In genomic region chr11:74611369-74611861, GRCh38 we compare ENCODE assay signal across 8 cellular contexts. TPM values are rescaled to one million over a fixed set of nuclear protein-coding genes. Genes with fewer than 3 reads are reported as not detected.
DNase-seq lines count a peak whose midpoint lies in the region; ATAC-seq, FAIRE-seq and TF ChIP-seq lines count a peak whose summit lies in the region.

No MANE protein-coding gene starts in this region.

- H3K27me3 ChIP-seq in brain microvascular endothelial cell (replicated peaks) (no peaks in the 10 kb centered on the region), HepG2 (ENCODE audit: control insufficient read depth in 1 of 2, insufficient read depth in 2 of 2, low read length in 2 of 2) (no peaks in the 10 kb centered on the region; a peak in 1 of 5 replicates)
- no peaks in the 10 kb centered on the region for H3K27me3 ChIP-seq in effector memory CD4-positive, alpha-beta T cell (replicated peaks; ENCODE audit: control insufficient read depth, insufficient read depth, low read length, poor library complexity, severe bottlenecking)

- TF ChIP-seq EP300 in HepG2 (IDR thresholded peaks at IDR 0.05; ENCODE audit: low read depth in 2 of 2, low read length in 2 of 2) (no peak), HepG2 (CRISPR knock-in tag; IDR thresholded peaks at IDR 0.05; ENCODE audit: borderline replicate concordance) (no peak)

- TF ChIP-seq CTCF in LNCAP (IDR thresholded peaks at IDR 0.05) (peak; percentile 68), brain microvascular endothelial cell (IDR thresholded peaks at IDR 0.05; ENCODE audit: low read depth, low read length, missing control alignments) (peak; percentile 37), HepG2 (CRISPR knock-in tag; IDR thresholded peaks at IDR 0.05) (peak; percentile 52)

- H3K9ac ChIP-seq in HepG2 (ENCODE audit: insufficient read depth, low read depth, low read length) = no peak overlapping the region

- no peak overlapping the region for H2AFZ ChIP-seq in HepG2 (ENCODE audit: low read length)

- in situ Hi-C loops in brain microvascular endothelial cell (cut with HindIII; ENCODE audit: low pct_ligation_motif_present, low sequenced_read_pairs) (loop anchor here (25.0 kb wide), 1 partner anchor 126 kb away; the partner anchor contains the start of genes CHRDL2 and RNF169), HepG2 (cut with HindIII; ENCODE audit: extremely low pct_ligation_motif_present, low pct_unique_long_range_greater_than_20kb) (loop anchor here (10.0 kb wide), 1 partner anchor 263 kb away; no protein-coding TSS in a partner anchor)

- H3K4me2 ChIP-seq in HepG2 (ENCODE audit: low read depth, low read length) = no peak overlapping the region

- ATAC-seq in HepG2 (no peak), HG02623 (IDR thresholded peaks at IDR 0.05; ENCODE audit: unreplicated experiment) (no peak)

- intact Hi-C loops in HepG2 (cut with micrococcal nuclease; ENCODE audit: unreplicated experiment) = loop anchor here (10.0 kb wide), 1 partner anchor 133 kb away; the partner anchor contains the start of gene RNF169

- H3K4me1 ChIP-seq in HepG2 (ENCODE audit: insufficient read depth, low read length) = peaks cover 19% of the 10 kb centered on the region
- no peaks in the 10 kb centered on the region for H3K4me1 ChIP-seq in effector memory CD4-positive, alpha-beta T cell (ENCODE audit: control insufficient read depth, insufficient read depth, low read length, poor library complexity, severe bottlenecking)

- TF ChIP-seq POLR2A in HepG2 (IDR thresholded peaks at IDR 0.05; ENCODE audit: insufficient read depth in 1 of 2, low read depth in 2 of 2, low read length in 2 of 2) = no peak

- H3K9me3 ChIP-seq in HepG2 (ENCODE audit: low read length) = no peaks in the 10 kb centered on the region
- no peaks in the 10 kb centered on the region for H3K9me3 ChIP-seq in effector memory CD4-positive, alpha-beta T cell (ENCODE audit: control insufficient read depth, low read length)

- WGBS in HepG2 (ENCODE audit: low lambda C conversion rate) = 94% methylated on average over 2 of the region's 2 CpGs

- H3K36me3 ChIP-seq in brain microvascular endothelial cell (replicated peaks) (peaks cover 10% of the 10 kb centered on the region), HepG2 (replicated peaks in 1 of 2; ENCODE audit: control insufficient read depth in 1 of 2, insufficient read depth in 2 of 2, low read length in 2 of 2) (peaks cover 0 to 14% of the 10 kb centered on the region in 2 experiments)
- H3K36me3 ChIP-seq in effector memory CD4-positive, alpha-beta T cell (ENCODE audit: control insufficient read depth, insufficient read depth, low read length) = peaks cover 24% of the 10 kb centered on the region

- DNase-seq in COR-L47 (lab: John Stamatoyannopoulos, UW) (peak; percentile 9), brain microvascular endothelial cell (no peak), HepG2 (ENCODE audit: low spot score) (peak; percentile 36), NCI-H2029 treated with DMSO at 0.1 percent for 48 hours (lab: John Stamatoyannopoulos, UW) (no peak)
- no peak for DNase-seq in stimulated activated CD4-positive, alpha-beta T cell treated with anti-CD3 and anti-CD28 coated beads, Interleukin-4, amount 100 ng/mL, for 24 hours
- DNase-seq in effector memory CD4-positive, alpha-beta T cell = no peak

- H3K27ac ChIP-seq in brain microvascular endothelial cell = peak overlapping the region; percentile 30
- H3K27ac ChIP-seq in HepG2 (ENCODE audit: extremely low read length, insufficient read depth, low read length) = no peak overlapping the region
- H3K27ac ChIP-seq in effector memory CD4-positive, alpha-beta T cell (ENCODE audit: insufficient read depth, low read length, poor library complexity, severe bottlenecking) = no peak overlapping the region

- POLR2A ChIA-PET in HepG2 (lab: Yijun Ruan, JAX) = no interaction called here

- CTCF ChIA-PET in HepG2 (lab: Yijun Ruan, JAX; ENCODE audit: low intra/inter-chr PET ratio, low total read pairs) = interaction anchor here (0.9 to 1.5 kb wide), 3 partner anchors 115 to 259 kb away, joined by 3 to 10 read pairs (median 6); no protein-coding TSS in a partner anchor

- H4K20me1 ChIP-seq in HepG2 (ENCODE audit: insufficient read depth, low read length) = no peaks in the 10 kb centered on the region; the same call in 1 of the 2 replicates

- H3K79me2 ChIP-seq in HepG2 (ENCODE audit: insufficient read depth, low read length) = no peaks in the 10 kb centered on the region

- BruUV-seq in HepG2 (replicated peaks; lab: Mats Ljungman, UMichigan) = no TSS peak

- no peak for TF ChIP-seq RAD21 in HepG2 (CRISPR knock-in tag; IDR thresholded peaks at IDR 0.05)

- no peak overlapping the region for H3K4me3 ChIP-seq in brain microvascular endothelial cell (ENCODE audit: low read depth, low read length)
- H3K4me3 ChIP-seq in HepG2 (replicated peaks in 1 of 3; ENCODE audit: insufficient read depth in 1 of 3, low read depth in 2 of 3, low read length in 3 of 3) = no peak overlapping the region
- H3K4me3 ChIP-seq in effector memory CD4-positive, alpha-beta T cell (ENCODE audit: insufficient read depth, low read depth, low read length, poor library complexity, severe bottlenecking) = no peak overlapping the region

- peak; percentile 75 for FAIRE-seq in HepG2 (lab: Jason Lieb, UNC)

TF ChIP-seq in HepG2, 621 proteins besides CTCF, POLR2A, EP300 and RAD21:
- TF ChIP-seq SOX5 (CRISPR knock-in tag; IDR thresholded peaks at IDR 0.05; ENCODE audit: borderline replicate concordance) = no peak
- TF ChIP-seq SMC3 (IDR thresholded peaks at IDR 0.05; ENCODE audit: low read length) = peak; percentile 25; the same call in 1 of the 2 replicates
- TF ChIP-seq STAG1 (CRISPR knock-in tag; IDR thresholded peaks at IDR 0.05) = peak; percentile 37; the same call in 1 of the 2 replicates
- 0 out of 2 replicates have a peak, but pooled peaks have one; percentile 20 for TF ChIP-seq ARID3A (IDR thresholded peaks at IDR 0.05; ENCODE audit: low read depth, low read length)

RNA-seq across cellular contexts. Expression of gene POLD3, which starts 19.0 kb away (rescaled TPM):
- 18.9 and 23.7 TPM in 2 replicates for total RNA-seq in HepG2 (2016; rRNA removed; fragmentation: Illumina TruSeq; extraction: Trizol)
- total RNA-seq in HepG2 (2016; cell fraction: cytosol; rRNA removed; fragmentation: Illumina TruSeq; extraction: Trizol; ENCODE audit: low read depth) = 4.0 and 4.8 TPM in 2 replicates
- 18.2 and 21.5 TPM in 2 replicates for total RNA-seq in HepG2 (2016; cell fraction: insoluble cytoplasmic fraction; rRNA removed; fragmentation: Illumina TruSeq; extraction: Trizol)
- total RNA-seq in HepG2 (2016; cell fraction: membrane; rRNA removed; fragmentation: Illumina TruSeq; extraction: Trizol) = 8.3 and 9.4 TPM in 2 replicates
- 18.8 and 20.7 TPM in 2 replicates for total RNA-seq in HepG2 (2016; cell fraction: nucleus; rRNA removed; fragmentation: Illumina TruSeq; extraction: Trizol)
- 5.1 and 6.3 TPM in 2 replicates for polyA plus RNA-seq in HepG2 (2011; rRNA removed)
- 2.7 and 2.9 TPM in 2 replicates for polyA plus RNA-seq in HepG2 (2011; cell fraction: cytosol; rRNA removed)
- polyA plus RNA-seq in HepG2 (2011; cell fraction: nucleus; rRNA removed) = 4.1 and 4.3 TPM in 2 replicates
- polyA plus RNA-seq in HepG2 (2012) = 3.5 and 5.9 TPM in 2 replicates
- polyA plus RNA-seq in HepG2 (2016; cell fraction: cytosol; fragmentation: Illumina TruSeq; extraction: Trizol; ENCODE audit: low read depth) = 1.4 and 1.8 TPM in 2 replicates
- 18.6 and 19.5 TPM in 2 replicates for polyA plus RNA-seq in HepG2 (2016; cell fraction: insoluble cytoplasmic fraction; fragmentation: Illumina TruSeq; extraction: Trizol; ENCODE audit: low read depth)
- polyA plus RNA-seq in HepG2 (2016; cell fraction: membrane; fragmentation: Illumina TruSeq; extraction: Trizol; ENCODE audit: low read depth) = 3.6 and 4.0 TPM in 2 replicates
- polyA plus RNA-seq in HepG2 (2016; cell fraction: nucleus; fragmentation: Illumina TruSeq; extraction: Trizol; ENCODE audit: insufficient read depth, low read depth) = 20.7 and 27.8 TPM in 2 replicates
- polyA minus RNA-seq in HepG2 (2011; rRNA and poly(A)+ RNA removed; ENCODE audit: low replicate concordance) = 6.2 and 54.4 TPM in 2 replicates
- polyA minus RNA-seq in HepG2 (2011; cell fraction: cytosol; rRNA and poly(A)+ RNA removed) = 2.5 and 5.3 TPM in 2 replicates
- polyA minus RNA-seq in HepG2 (2011; cell fraction: nucleus; rRNA and poly(A)+ RNA removed) = 8.5 and 9.9 TPM in 2 replicates

Comparison
In these comparisons a context has a peak if more than half of its experiments do, and no peak if none do; other contexts are left out.
1. DNase-seq: peak in COR-L47 (single experiment) and HepG2 (single experiment); none in brain microvascular endothelial cell (single experiment), stimulated activated CD4-positive, alpha-beta T cell treated with anti-CD3 and anti-CD28 coated beads, Interleukin-4, amount 100 ng/mL, for 24 hours (single experiment), effector memory CD4-positive, alpha-beta T cell (0 of 3) and NCI-H2029 treated with DMSO at 0.1 percent for 48 hours (single experiment).
2. Peak in every context shown above with its lines, with median percentiles within 50 percentile points of each other: CTCF ChIP-seq.